ENCODE assay signal across 16 cellular contexts in the genomic region with DNA sequence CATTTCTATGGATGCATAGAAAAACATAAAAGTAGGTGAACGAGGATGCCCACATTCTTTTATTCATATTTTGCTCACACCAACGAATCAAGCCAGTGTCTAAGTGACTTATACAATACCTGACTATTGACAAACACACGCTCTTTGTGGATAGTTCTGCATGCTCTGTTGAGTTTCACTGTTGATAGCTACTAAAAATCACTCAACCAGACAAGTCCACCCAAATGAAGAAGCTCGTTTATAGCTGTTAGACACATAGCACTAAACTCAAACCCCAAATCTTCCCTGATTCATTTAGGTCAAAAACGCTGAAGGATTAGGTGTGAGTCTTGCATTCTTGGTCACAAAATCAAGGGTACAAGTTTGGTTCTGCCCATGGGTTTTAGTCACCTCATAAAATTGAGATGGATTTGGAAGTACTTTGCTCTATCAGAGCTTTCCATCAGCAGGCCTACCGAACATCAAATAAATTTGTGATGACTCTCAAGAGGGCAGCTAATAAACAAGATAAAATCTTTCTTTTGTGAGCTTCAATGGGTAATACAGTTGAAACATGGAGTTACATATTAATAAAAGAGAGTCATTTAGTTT.
DNase-seq lines count a peak whose midpoint lies in the region; ATAC-seq and TF ChIP-seq lines count a peak whose summit lies in the region.
"Had no signal": no experiment of that assay in that cellular context is flagged by ENCODE, and none has a peak within 500 bp of the region (broad histone marks: within the 10 kb centered on the region; RNA-seq: fewer than 3 reads in every experiment).

No MANE protein-coding gene starts in this region.

- peak; percentile 60 for DNase-seq in Caki2 (ENCODE audit: low read depth)
- peak; percentile 84 for DNase-seq in DMS79 (lab: John Stamatoyannopoulos, UW)
- peak; percentile 74 for DNase-seq in M059J (ENCODE audit: low read depth)
- DNase-seq in epithelial cell of proximal tubule (ENCODE audit: low read depth) = peak; percentile 52
- DNase-seq in sciatic nerve (ENCODE audit: low spot score) = no peak
- DNase-seq in NCI-H2029 (lab: John Stamatoyannopoulos, UW) = no peak
- DNase-seq: BE2C; Calu3; CD4-positive, alpha-beta T cell; GF-D8; Kasumi-1; NCI-H187 treated with DMSO at 0.1 percent for 48 hours; NCI-H510A had no signal

- ATAC-seq in sciatic nerve (no peak), HG03175 (IDR thresholded peaks at IDR 0.05; ENCODE audit: unreplicated experiment) (no peak)
- ATAC-seq: GM23338, Right ventricle myocardium inferior had no signal

- in situ Hi-C loops in Caki2 (cut with HindIII; ENCODE audit: low pct_unique_long_range_greater_than_20kb, low sequenced_read_pairs) = no loop called here

- H3K4me3 ChIP-seq in epithelial cell of proximal tubule (ENCODE audit: low read depth, low read length) = no peak overlapping the region
- H3K4me3 ChIP-seq: GM23338 had no signal

- intact Hi-C loops in sciatic nerve (cut with DNase I) = no loop called here

- no peak for TF ChIP-seq CTCF in epithelial cell of proximal tubule (conservative IDR thresholded peaks at IDR 0.05; ENCODE audit: low read depth, low read length)

Comparison
In these comparisons a context has a peak if more than half of its experiments do, and no peak if none do; other contexts are left out.
1. DNase-seq: peak in Caki2 (single experiment), DMS79 (single experiment), M059J (single experiment) and epithelial cell of proximal tubule (single experiment); none in sciatic nerve (single experiment) and NCI-H2029 (single experiment).